Comparison of ENCODE assay signal across 8 cellular contexts in genomic region chr22:29040385-29041275, GRCh38. TPM values are rescaled to one million over a fixed set of nuclear protein-coding genes. Genes with fewer than 3 reads are reported as not detected.
DNase-seq lines count a peak whose midpoint lies in the region; ATAC-seq and TF ChIP-seq lines count a peak whose summit lies in the region.

No MANE protein-coding gene starts in this region.

- peak; percentile 92 for TF ChIP-seq CTCF in foreskin fibroblast (IDR thresholded peaks at IDR 0.05; ENCODE audit: low read depth, low read length)
- peak; percentile 84 to 97 (median 94) for TF ChIP-seq CTCF in testis (IDR thresholded peaks at IDR 0.05)

- DNase-seq in DMS 273 (lab: John Stamatoyannopoulos, UW; ENCODE audit: unreplicated experiment) (peak; percentile 70), RKO (ENCODE audit: low spot score) (peak; percentile 84), foreskin fibroblast (peak; percentile 79 to 93), occipital lobe (lab: John Stamatoyannopoulos, UW) (peak; percentile 57), testis (peak; percentile 83)

- no peaks in the 10 kb centered on the region for H3K9me3 Mint-ChIP-seq in activated T-helper 17 cell treated with anti-CD3 and anti-CD28 coated beads, Interleukin-2, amount 50 U/mL, for 72 hours

- TF ChIP-seq EP300 in Ishikawa (IDR thresholded peaks at IDR 0.05; ENCODE audit: borderline replicate concordance): no peak

- no peaks in the 10 kb centered on the region for H3K27me3 ChIP-seq in testis

- peak; percentile 96 for TF ChIP-seq RAD21 in Ishikawa (IDR thresholded peaks at IDR 0.05; ENCODE audit: low read depth)

- H3K27ac Mint-ChIP-seq in activated T-helper 17 cell treated with anti-CD3 and anti-CD28 coated beads, Interleukin-2, amount 50 U/mL, for 72 hours: no peak overlapping the region

- H3K36me3 ChIP-seq in testis (ENCODE audit: low read depth, missing control alignments): no peaks in the 10 kb centered on the region

- intact Hi-C loops in testis (cut with DNase I; ENCODE audit: low total_unique reads): loop anchor here (10.0 kb wide), 1 partner anchor 186 kb away; no protein-coding TSS in a partner anchor

- no peaks in the 10 kb centered on the region for H3K36me3 Mint-ChIP-seq in activated T-helper 17 cell treated with anti-CD3 and anti-CD28 coated beads, Interleukin-2, amount 50 U/mL, for 72 hours (ENCODE audit: low read depth)

- H3K9me3 ChIP-seq in testis: no peaks in the 10 kb centered on the region

- ATAC-seq in activated T-helper 17 cell treated with anti-CD3 and anti-CD28 coated beads, Interleukin-2, amount 50 U/mL, for 72 hours (replicated peaks): peak; percentile 70
- no peak for ATAC-seq in GM18858 (IDR thresholded peaks at IDR 0.05; ENCODE audit: unreplicated experiment)

- no peak for TF ChIP-seq POLR2A in testis (IDR thresholded peaks at IDR 0.05)

- 37 to 48% methylated on average over 9 of the region's 9 CpGs for WGBS in testis, 2 donors

- no peaks in the 10 kb centered on the region for H3K27me3 Mint-ChIP-seq in activated T-helper 17 cell treated with anti-CD3 and anti-CD28 coated beads, Interleukin-2, amount 50 U/mL, for 72 hours

- no peaks in the 10 kb centered on the region for H3K4me1 ChIP-seq in testis

- H3K4me3 ChIP-seq in foreskin fibroblast (ENCODE audit: low read depth in 1 of 2, low read length in 2 of 2) (no peak overlapping the region), testis (no peak overlapping the region)

- H3K4me3 Mint-ChIP-seq in activated T-helper 17 cell treated with anti-CD3 and anti-CD28 coated beads, Interleukin-2, amount 50 U/mL, for 72 hours: no peak overlapping the region

- H3K4me1 Mint-ChIP-seq in activated T-helper 17 cell treated with anti-CD3 and anti-CD28 coated beads, Interleukin-2, amount 50 U/mL, for 72 hours: no peaks in the 10 kb centered on the region

- H3K27ac ChIP-seq in testis: no peak overlapping the region

TF ChIP-seq in Ishikawa, 13 proteins besides CTCF, POLR2A, EP300 and RAD21:
- peak; percentile 53 for TF ChIP-seq NFIC (IDR thresholded peaks at IDR 0.05)
- no peak for TF ChIP-seq TEAD4 (IDR thresholded peaks at IDR 0.05)

RNA-seq across cellular contexts. Expression of gene C22orf31, which starts 21.0 kb away (rescaled TPM):
- not detected for total RNA-seq in activated T-helper 17 cell treated with anti-CD3 and anti-CD28 coated beads, Interleukin-2, amount 50 U/mL, for 72 hours
- total RNA-seq in occipital lobe (not detected), testis (10 to 100 TPM in 1 of 2 donors, 1 to 10 TPM in 1; 1.8 to 10.9 TPM)
- 4.5 TPM for polyA plus RNA-seq in testis (ENCODE audit: insufficient read depth, low read depth, low replicate concordance)

RNA-seq across cellular contexts. Expression of gene KREMEN1, which starts 32.2 kb away (rescaled TPM):
- under 1 TPM in 1 of 2 donors, not detected in 1; 0.40 TPM for total RNA-seq in activated T-helper 17 cell treated with anti-CD3 and anti-CD28 coated beads, Interleukin-2, amount 50 U/mL, for 72 hours
- total RNA-seq in occipital lobe: 18.9 TPM
- 10 to 100 TPM; 54.5 to 54.9 TPM for total RNA-seq in testis
- polyA plus RNA-seq in testis (ENCODE audit: insufficient read depth, low read depth, low replicate concordance): 42.5 TPM

Comparison
In these comparisons a context has a peak if more than half of its experiments do, and no peak if none do; other contexts are left out.
1. RNA of gene KREMEN1, which starts 32.2 kb away (total RNA-seq): 54.5 to 54.9 TPM in testis and 18.9 TPM in occipital lobe (single experiment); 0.40 TPM in activated T-helper 17 cell treated with anti-CD3 and anti-CD28 coated beads, Interleukin-2, amount 50 U/mL, for 72 hours; every median in the first group is over 10 times any median in the second.
2. Peak in every context shown above with its lines, with median percentiles within 50 percentile points of each other: DNase-seq.